Comparison of ENCODE assay signal across 18 cellular contexts in genomic region chr12:9762369-9762768, GRCh38. TPM values are rescaled to one million over a fixed set of nuclear protein-coding genes. Genes with fewer than 3 reads are reported as not detected.
DNase-seq lines count a peak whose midpoint lies in the region; ATAC-seq and TF ChIP-seq lines count a peak whose summit lies in the region.
"Had no signal": no experiment of that assay in that cellular context is flagged by ENCODE, and none has a peak within 500 bp of the region (broad histone marks: within the 10 kb centered on the region; RNA-seq: fewer than 3 reads in every experiment).

No MANE protein-coding gene starts in this region.

- no peaks in the 10 kb centered on the region for H3K27me3 Mint-ChIP-seq in CD4-positive, CD25-positive, alpha-beta regulatory T cell
- no peaks in the 10 kb centered on the region for H3K27me3 Mint-ChIP-seq in activated CD4-positive, alpha-beta memory T cell treated with anti-CD3 and anti-CD28 coated beads, Interleukin-2, amount 10 ng/mL, durations not matched to agents 7 days and 5 days
- H3K27me3 Mint-ChIP-seq in memory B cell: no peaks in the 10 kb centered on the region
- H3K27me3 Mint-ChIP-seq in WTC11 (ENCODE audit: low read depth): no peaks in the 10 kb centered on the region

- no peak for ATAC-seq in CD4-positive, CD25-positive, alpha-beta regulatory T cell (ENCODE audit: low read depth in 2 of 2)
- no peak for ATAC-seq in memory B cell (ENCODE audit: low read depth)
- ATAC-seq in WTC11: no peak
- ATAC-seq in left cardiac atrium: no peak
- ATAC-seq: right cardiac atrium had no signal

- intact Hi-C loops in left cardiac atrium (cut with DNase I): no loop called here

- H3K27ac ChIP-seq in BLaER1: no peak overlapping the region
- peak overlapping the region; percentile 97 for H3K27ac ChIP-seq in CD4-positive, CD25-positive, alpha-beta regulatory T cell (ENCODE audit: insufficient read depth, low read length, poor library complexity, severe bottlenecking)
- H3K27ac ChIP-seq: brain microvascular endothelial cell, KMS-11 had no signal

- POLR2A ChIA-PET in activated CD4-positive, alpha-beta memory T cell treated with anti-CD3 and anti-CD28 coated beads, Interleukin-2, amount 10 ng/mL, durations not matched to agents 7 days and 5 days (lab: Charles Lee): interaction anchor here (1.0 to 17.4 kb wide), 15 partner anchors 10 to 113 kb away, joined by 3 to 812 read pairs (median 107); partner anchors contain the start of genes CLEC2B, CLEC2D and CLECL1
- POLR2A ChIA-PET in WTC11 (lab: Charles Lee): no interaction called here

- H3K4me3 Mint-ChIP-seq in CD4-positive, CD25-positive, alpha-beta regulatory T cell: peak overlapping the region in 3 of 4 donors; percentile 37 to 100 (median 61)
- peak overlapping the region; percentile 46 for H3K4me3 Mint-ChIP-seq in activated CD4-positive, alpha-beta memory T cell treated with anti-CD3 and anti-CD28 coated beads, Interleukin-2, amount 10 ng/mL, durations not matched to agents 7 days and 5 days
- no peak overlapping the region for H3K4me3 Mint-ChIP-seq in memory B cell
- no peak overlapping the region for H3K4me3 Mint-ChIP-seq in WTC11

- peaks cover 0 to 2% (median 0%) of the 10 kb centered on the region in 7 donors for H3K9me3 Mint-ChIP-seq in CD4-positive, CD25-positive, alpha-beta regulatory T cell
- H3K9me3 Mint-ChIP-seq in activated CD4-positive, alpha-beta memory T cell treated with anti-CD3 and anti-CD28 coated beads, Interleukin-2, amount 10 ng/mL, durations not matched to agents 7 days and 5 days: peaks cover 7% of the 10 kb centered on the region
- no peaks in the 10 kb centered on the region for H3K9me3 Mint-ChIP-seq in memory B cell
- no peaks in the 10 kb centered on the region for H3K9me3 Mint-ChIP-seq in WTC11

- peaks cover 17 to 53% (median 43%) of the 10 kb centered on the region in 4 donors for H3K4me1 Mint-ChIP-seq in CD4-positive, CD25-positive, alpha-beta regulatory T cell
- H3K4me1 Mint-ChIP-seq in activated CD4-positive, alpha-beta memory T cell treated with anti-CD3 and anti-CD28 coated beads, Interleukin-2, amount 10 ng/mL, durations not matched to agents 7 days and 5 days: peaks cover 49% of the 10 kb centered on the region
- H3K4me1 Mint-ChIP-seq in memory B cell (peaks cover 41% of the 10 kb centered on the region), WTC11 (peaks cover 15% of the 10 kb centered on the region)

- no peak overlapping the region for H3K9ac ChIP-seq in BLaER1
- H3K9ac ChIP-seq: KMS-11 had no signal

- H3K4me1 ChIP-seq in BLaER1: peaks cover 72% of the 10 kb centered on the region
- H3K4me1 ChIP-seq in CD4-positive, CD25-positive, alpha-beta regulatory T cell (ENCODE audit: control insufficient read depth, insufficient read depth, low read length, poor library complexity, severe bottlenecking): peaks cover 53% of the 10 kb centered on the region
- H3K4me1 ChIP-seq: colonic mucosa had no signal

- H4K20me1 ChIP-seq in BLaER1: no peaks in the 10 kb centered on the region

- CTCF ChIA-PET in activated CD4-positive, alpha-beta memory T cell treated with anti-CD3 and anti-CD28 coated beads, Interleukin-2, amount 10 ng/mL, durations not matched to agents 7 days and 5 days (lab: Charles Lee): interaction anchor here (1.1 to 19.5 kb wide), 3 partner anchors 13 to 36 kb away, joined by 4 to 587 read pairs (median 93); no protein-coding TSS in a partner anchor
- CTCF ChIA-PET in WTC11 (lab: Charles Lee): no interaction called here

- no peak for TF ChIP-seq CTCF in WTC11 (IDR thresholded peaks at IDR 0.05)

- H3K36me3 ChIP-seq in BLaER1: no peaks in the 10 kb centered on the region
- H3K36me3 ChIP-seq in CD4-positive, CD25-positive, alpha-beta regulatory T cell (ENCODE audit: control insufficient read depth, insufficient read depth, low read length): no peaks in the 10 kb centered on the region
- H3K36me3 ChIP-seq: brain microvascular endothelial cell, colonic mucosa, heart left ventricle had no signal

- H3K4me2 ChIP-seq in BLaER1: peak overlapping the region; percentile 80
- H3K4me2 ChIP-seq: KMS-11 had no signal

- H3K4me3 ChIP-seq in BLaER1: no peak overlapping the region
- H3K4me3 ChIP-seq in CD4-positive, CD25-positive, alpha-beta regulatory T cell (ENCODE audit: low read depth, low read length): peak overlapping the region; percentile 100
- H3K4me3 ChIP-seq: colonic mucosa had no signal

- H3K36me3 Mint-ChIP-seq in CD4-positive, CD25-positive, alpha-beta regulatory T cell: no peaks in the 10 kb centered on the region
- H3K36me3 Mint-ChIP-seq in activated CD4-positive, alpha-beta memory T cell treated with anti-CD3 and anti-CD28 coated beads, Interleukin-2, amount 10 ng/mL, durations not matched to agents 7 days and 5 days (ENCODE audit: low read depth): peaks cover 47% of the 10 kb centered on the region
- H3K36me3 Mint-ChIP-seq in memory B cell (peaks cover 3% of the 10 kb centered on the region), WTC11 (no peaks in the 10 kb centered on the region)

- no peaks in the 10 kb centered on the region for H3K9me3 ChIP-seq in BLaER1
- H3K9me3 ChIP-seq in CD4-positive, CD25-positive, alpha-beta regulatory T cell (ENCODE audit: control insufficient read depth in 2 of 2, low read length in 2 of 2): no peaks in the 10 kb centered on the region
- H3K9me3 ChIP-seq: colonic mucosa, heart left ventricle had no signal

- DNase-seq in CD4-positive, CD25-positive, alpha-beta regulatory T cell: no peak
- DNase-seq in activated CD4-positive, alpha-beta memory T cell treated with anti-CD3 and anti-CD28 coated beads, Interleukin-2, amount 10 ng/mL, durations not matched to agents 7 days and 5 days: no peak
- DNase-seq in memory B cell (ENCODE audit: low spot score in 2 of 2): no peak
- DNase-seq in NOMO-1 treated with dmso at 0.1 percent for 144 hours (lab: John Stamatoyannopoulos, UW; ENCODE audit: unreplicated experiment): no peak
- DNase-seq in WTC11 (ENCODE audit: low spot score): no peak
- no peak for DNase-seq in left cardiac atrium
- DNase-seq: brain microvascular endothelial cell; colonic mucosa; heart left ventricle; NCI-H1092; NCI-H2081; NCI-H510A treated with DMSO at 0.1 percent for 48 hours; right cardiac atrium; stimulated activated CD4-positive, alpha-beta T cell treated with anti-CD3 and anti-CD28 coated beads, Interleukin-15, amount 100 ng/mL, for 24 hours; trophoblast cell had no signal

- peak overlapping the region; percentile 66 to 99 (median 99) for H3K27ac Mint-ChIP-seq in CD4-positive, CD25-positive, alpha-beta regulatory T cell
- peak overlapping the region; percentile 86 for H3K27ac Mint-ChIP-seq in activated CD4-positive, alpha-beta memory T cell treated with anti-CD3 and anti-CD28 coated beads, Interleukin-2, amount 10 ng/mL, durations not matched to agents 7 days and 5 days
- peak overlapping the region; percentile 99 for H3K27ac Mint-ChIP-seq in memory B cell
- H3K27ac Mint-ChIP-seq in WTC11: no peak overlapping the region

- peaks cover 31% of the 10 kb centered on the region for H3K27me3 ChIP-seq in BLaER1
- no peaks in the 10 kb centered on the region for H3K27me3 ChIP-seq in CD4-positive, CD25-positive, alpha-beta regulatory T cell (ENCODE audit: control insufficient read depth, insufficient read depth, low read length)
- H3K27me3 ChIP-seq: brain microvascular endothelial cell, colonic mucosa, heart left ventricle had no signal

TF ChIP-seq in WTC11, 78 proteins besides CTCF, POLR2A, EP300 and RAD21 (continues in another document):
- TF ChIP-seq KAT7 (CRISPR knock-in tag; IDR thresholded peaks at IDR 0.05; ENCODE audit: borderline replicate concordance) (no peak), MAX (CRISPR knock-in tag; IDR thresholded peaks at IDR 0.05) (no peak), ZNF532 (CRISPR knock-in tag; IDR thresholded peaks at IDR 0.05; ENCODE audit: borderline replicate concordance) (no peak)

RNA-seq across cellular contexts. Expression of gene CD69, which starts 1.7 kb away (rescaled TPM):
- 1,130 TPM for total RNA-seq in CD4-positive, CD25-positive, alpha-beta regulatory T cell
- polyA plus RNA-seq in CD4-positive, CD25-positive, alpha-beta regulatory T cell: 100 to 1,000 TPM; 189 to 259 (median 222) TPM
- total RNA-seq in activated CD4-positive, alpha-beta memory T cell treated with anti-CD3 and anti-CD28 coated beads, Interleukin-2, amount 10 ng/mL, durations not matched to agents 7 days and 5 days: 100 to 1,000 TPM; 196 to 197 TPM
- total RNA-seq in WTC11 (2021): 0.34 to 0.60 TPM (median 0.42 TPM) in 3 replicates
- 1 to 10 TPM; 1.7 to 2.9 TPM for total RNA-seq in left cardiac atrium
- total RNA-seq: osteoblast had no signal

RNA-seq across cellular contexts. Expression of gene CLECL1, which starts 29.5 kb away (rescaled TPM):
- 0.84 TPM for total RNA-seq in CD4-positive, CD25-positive, alpha-beta regulatory T cell
- not detected for polyA plus RNA-seq in CD4-positive, CD25-positive, alpha-beta regulatory T cell
- total RNA-seq in activated CD4-positive, alpha-beta memory T cell treated with anti-CD3 and anti-CD28 coated beads, Interleukin-2, amount 10 ng/mL, durations not matched to agents 7 days and 5 days: 10 to 100 TPM; 13.5 to 15.4 TPM
- total RNA-seq in WTC11 (2021): not detected in 3 replicates
- 1 to 10 TPM in 1 of 2 donors, not detected in 1; 1.2 TPM for total RNA-seq in left cardiac atrium
- total RNA-seq: osteoblast had no signal
- polyA plus RNA-seq: heart left ventricle had no signal

Comparison
In these comparisons a context has a peak if more than half of its experiments do, and no peak if none do; other contexts are left out.
1. H3K4me3 Mint-ChIP-seq: peak in CD4-positive, CD25-positive, alpha-beta regulatory T cell (3 of 4) and activated CD4-positive, alpha-beta memory T cell treated with anti-CD3 and anti-CD28 coated beads, Interleukin-2, amount 10 ng/mL, durations not matched to agents 7 days and 5 days (single experiment); none in memory B cell (single experiment) and WTC11 (single experiment).
2. RNA of gene CD69, which starts 1.7 kb away (total RNA-seq): 1,130 TPM in CD4-positive, CD25-positive, alpha-beta regulatory T cell (single experiment) and 196 to 197 TPM in activated CD4-positive, alpha-beta memory T cell treated with anti-CD3 and anti-CD28 coated beads, Interleukin-2, amount 10 ng/mL, durations not matched to agents 7 days and 5 days; 1.7 to 2.9 TPM in left cardiac atrium and 0.34 to 0.60 TPM in WTC11; every median in the first group is over 10 times any median in the second.